Comparison of ENCODE assay signal across 1 cellular context in genomic region chr17:17839792-17840707, GRCh38.
A peak's percentile ranks its signal among the peaks of the same experiment; 100 is the strongest.
TF ChIP-seq lines count a peak whose summit lies in the region.

No MANE protein-coding gene starts in this region.

TF ChIP-seq in K562, 482 proteins besides CTCF, POLR2A, EP300 and RAD21 (continued from another document):
- peak; percentile 24; the same call in 1 of the 2 replicates for TF ChIP-seq CLOCK (CRISPR knock-in tag; IDR thresholded peaks at IDR 0.05; ENCODE audit: borderline replicate concordance)
